In genomic region chr12:11980133-11980532, GRCh38 we compare ENCODE assay signal across 21 cellular contexts.
DNase-seq lines count a peak whose midpoint lies in the region; ATAC-seq, FAIRE-seq and TF ChIP-seq lines count a peak whose summit lies in the region.
"Had no signal": no experiment of that assay in that cellular context is flagged by ENCODE, and none has a peak within 500 bp of the region (broad histone marks: within the 10 kb centered on the region; RNA-seq: fewer than 3 reads in every experiment).

No MANE protein-coding gene starts in this region.

- CTCF ChIA-PET in activated naive CD4-positive, alpha-beta T cell treated with anti-CD3 and anti-CD28 coated beads, Interleukin-2, amount 10 ng/mL, durations not matched to agents 7 days and 5 days (lab: Charles Lee): interaction anchor here (2.6 kb wide), 1 partner anchor 53 kb away, joined by 9 read pairs; no protein-coding TSS in a partner anchor
- CTCF ChIA-PET in T-cell (lab: Charles Lee): interaction anchor here in 1 of 2 donors (0.6 kb wide), 1 partner anchor 433 kb away, joined by 3 read pairs; no protein-coding TSS in a partner anchor

- H3K36me3 Mint-ChIP-seq in activated naive CD4-positive, alpha-beta T cell treated with anti-CD3 and anti-CD28 coated beads, Interleukin-2, amount 10 ng/mL, durations not matched to agents 7 days and 5 days: peaks cover 48% of the 10 kb centered on the region
- no peaks in the 10 kb centered on the region for H3K36me3 Mint-ChIP-seq in T-cell
- H3K36me3 Mint-ChIP-seq in activated naive CD8-positive, alpha-beta T cell treated with anti-CD3 and anti-CD28 coated beads, Interleukin-2, amount 50 U/mL, for 24 hours (ENCODE audit: low read depth): no peaks in the 10 kb centered on the region
- no peaks in the 10 kb centered on the region for H3K36me3 Mint-ChIP-seq in stimulated activated naive B cell treated with anti-CD40 and anti-IgM and Interleukin-4, amounts not matched to agents 10 μg/mL and 1 μg/mL and 100 μg/mL, for 72 hours
- H3K36me3 Mint-ChIP-seq: WTC11 had no signal

- peaks cover 27% of the 10 kb centered on the region for H3K9me3 Mint-ChIP-seq in activated naive CD4-positive, alpha-beta T cell treated with anti-CD3 and anti-CD28 coated beads, Interleukin-2, amount 10 ng/mL, durations not matched to agents 7 days and 5 days
- H3K9me3 Mint-ChIP-seq in T-cell: no peaks in the 10 kb centered on the region
- H3K9me3 Mint-ChIP-seq in activated naive CD8-positive, alpha-beta T cell treated with anti-CD3 and anti-CD28 coated beads, Interleukin-2, amount 50 U/mL, for 24 hours: peaks cover 19% of the 10 kb centered on the region
- H3K9me3 Mint-ChIP-seq in stimulated activated naive B cell treated with anti-CD40 and anti-IgM and Interleukin-4, amounts not matched to agents 10 μg/mL and 1 μg/mL and 100 μg/mL, for 72 hours: no peaks in the 10 kb centered on the region
- H3K9me3 Mint-ChIP-seq: H9, WTC11 had no signal

- ATAC-seq in T-cell (replicated peaks in 1 of 4): no peak
- ATAC-seq in activated naive CD8-positive, alpha-beta T cell treated with anti-CD3 and anti-CD28 coated beads, Interleukin-2, amount 50 U/mL, for 24 hours: no peak
- no peak for ATAC-seq in stimulated activated naive B cell treated with anti-CD40 and anti-IgM and Interleukin-4, amounts not matched to agents 10 μg/mL and 1 μg/mL and 100 μg/mL, for 72 hours (replicated peaks)
- no peak for ATAC-seq in HG02885 (IDR thresholded peaks at IDR 0.05; ENCODE audit: poor library complexity, unreplicated experiment)
- ATAC-seq: Panc1, WTC11 had no signal

- in situ Hi-C loops in GM13977 (cut with MboI; ENCODE audit: low pct_unique_long_range_greater_than_20kb, low sequenced_read_pairs, unreplicated experiment): no loop called here

- no peak for DNase-seq in activated naive CD4-positive, alpha-beta T cell treated with anti-CD3 and anti-CD28 coated beads, Interleukin-2, amount 10 ng/mL, durations not matched to agents 7 days and 5 days
- DNase-seq in activated naive CD4-positive, alpha-beta T cell (lab: John Stamatoyannopoulos, UW): no peak
- DNase-seq in T-cell (no peak), RCC 7860 (ENCODE audit: low spot score) (no peak), GM13977 (ENCODE audit: low spot score) (no peak)
- no peak for DNase-seq in activated naive CD8-positive, alpha-beta T cell treated with anti-CD3 and anti-CD28 coated beads, Interleukin-2, amount 50 U/mL, for 24 hours
- DNase-seq in stimulated activated naive B cell treated with anti-CD40 and anti-IgM and Interleukin-4, amounts not matched to agents 10 μg/mL and 1 μg/mL and 100 μg/mL, for 72 hours: no peak
- DNase-seq: DMS53, H9, Karpas-422, kidney glomerular epithelial cell, mesenchymal stem cell, NCI-H1048, NCI-H2029 treated with DMSO at 0.1 percent for 48 hours, sigmoid colon, thyroid gland had no signal

- no peak for FAIRE-seq in RCC 7860 (lab: Jason Lieb, UNC)
- FAIRE-seq: HTR-8/SVneo had no signal

- peaks cover 78% of the 10 kb centered on the region for H3K4me1 Mint-ChIP-seq in activated naive CD4-positive, alpha-beta T cell treated with anti-CD3 and anti-CD28 coated beads, Interleukin-2, amount 10 ng/mL, durations not matched to agents 7 days and 5 days
- H3K4me1 Mint-ChIP-seq in T-cell: peaks cover 34 to 64% (median 51%) of the 10 kb centered on the region in 3 donors
- H3K4me1 Mint-ChIP-seq in activated naive CD8-positive, alpha-beta T cell treated with anti-CD3 and anti-CD28 coated beads, Interleukin-2, amount 50 U/mL, for 24 hours: peaks cover 50% of the 10 kb centered on the region
- peaks cover 15 to 25% of the 10 kb centered on the region in 2 donors for H3K4me1 Mint-ChIP-seq in stimulated activated naive B cell treated with anti-CD40 and anti-IgM and Interleukin-4, amounts not matched to agents 10 μg/mL and 1 μg/mL and 100 μg/mL, for 72 hours
- H3K4me1 Mint-ChIP-seq: H9, WTC11 had no signal

- TF ChIP-seq CTCF in GM13977 (IDR thresholded peaks at IDR 0.05; ENCODE audit: extremely low read depth, insufficient read depth, missing control alignments): no peak

- H3K27ac Mint-ChIP-seq in activated naive CD4-positive, alpha-beta T cell treated with anti-CD3 and anti-CD28 coated beads, Interleukin-2, amount 10 ng/mL, durations not matched to agents 7 days and 5 days: peak overlapping the region; percentile 98
- peak overlapping the region; percentile 87 to 91 for H3K27ac Mint-ChIP-seq in T-cell
- peak overlapping the region; percentile 83 for H3K27ac Mint-ChIP-seq in activated naive CD8-positive, alpha-beta T cell treated with anti-CD3 and anti-CD28 coated beads, Interleukin-2, amount 50 U/mL, for 24 hours
- H3K27ac Mint-ChIP-seq in stimulated activated naive B cell treated with anti-CD40 and anti-IgM and Interleukin-4, amounts not matched to agents 10 μg/mL and 1 μg/mL and 100 μg/mL, for 72 hours: peak overlapping the region; percentile 53
- H3K27ac Mint-ChIP-seq: H9, WTC11 had no signal

- POLR2A ChIA-PET in T-cell (lab: Charles Lee): no interaction called here

- H3K4me3 Mint-ChIP-seq in activated naive CD4-positive, alpha-beta T cell treated with anti-CD3 and anti-CD28 coated beads, Interleukin-2, amount 10 ng/mL, durations not matched to agents 7 days and 5 days: no peak overlapping the region
- H3K4me3 Mint-ChIP-seq in T-cell: peak overlapping the region in 2 of 3 donors; percentile 17 to 57
- H3K4me3 Mint-ChIP-seq in activated naive CD8-positive, alpha-beta T cell treated with anti-CD3 and anti-CD28 coated beads, Interleukin-2, amount 50 U/mL, for 24 hours: no peak overlapping the region
- no peak overlapping the region for H3K4me3 Mint-ChIP-seq in stimulated activated naive B cell treated with anti-CD40 and anti-IgM and Interleukin-4, amounts not matched to agents 10 μg/mL and 1 μg/mL and 100 μg/mL, for 72 hours
- H3K4me3 Mint-ChIP-seq: CD14-positive monocyte, H9, WTC11 had no signal

- no peaks in the 10 kb centered on the region for H3K27me3 Mint-ChIP-seq in activated naive CD4-positive, alpha-beta T cell treated with anti-CD3 and anti-CD28 coated beads, Interleukin-2, amount 10 ng/mL, durations not matched to agents 7 days and 5 days
- H3K27me3 Mint-ChIP-seq in T-cell: no peaks in the 10 kb centered on the region
- H3K27me3 Mint-ChIP-seq in activated naive CD8-positive, alpha-beta T cell treated with anti-CD3 and anti-CD28 coated beads, Interleukin-2, amount 50 U/mL, for 24 hours: no peaks in the 10 kb centered on the region
- H3K27me3 Mint-ChIP-seq in stimulated activated naive B cell treated with anti-CD40 and anti-IgM and Interleukin-4, amounts not matched to agents 10 μg/mL and 1 μg/mL and 100 μg/mL, for 72 hours: no peaks in the 10 kb centered on the region

Comparison
In these comparisons a context has a peak if more than half of its experiments do, and no peak if none do; other contexts are left out.
1. H3K4me3 Mint-ChIP-seq: peak in T-cell (2 of 3); none in activated naive CD4-positive, alpha-beta T cell treated with anti-CD3 and anti-CD28 coated beads, Interleukin-2, amount 10 ng/mL, durations not matched to agents 7 days and 5 days (single experiment), activated naive CD8-positive, alpha-beta T cell treated with anti-CD3 and anti-CD28 coated beads, Interleukin-2, amount 50 U/mL, for 24 hours (single experiment) and stimulated activated naive B cell treated with anti-CD40 and anti-IgM and Interleukin-4, amounts not matched to agents 10 μg/mL and 1 μg/mL and 100 μg/mL, for 72 hours (0 of 2).
2. Peak in every context shown above with its lines, with median percentiles within 50 percentile points of each other: H3K27ac Mint-ChIP-seq.